ENCODE assay signal across 14 cellular contexts in the genomic region with DNA sequence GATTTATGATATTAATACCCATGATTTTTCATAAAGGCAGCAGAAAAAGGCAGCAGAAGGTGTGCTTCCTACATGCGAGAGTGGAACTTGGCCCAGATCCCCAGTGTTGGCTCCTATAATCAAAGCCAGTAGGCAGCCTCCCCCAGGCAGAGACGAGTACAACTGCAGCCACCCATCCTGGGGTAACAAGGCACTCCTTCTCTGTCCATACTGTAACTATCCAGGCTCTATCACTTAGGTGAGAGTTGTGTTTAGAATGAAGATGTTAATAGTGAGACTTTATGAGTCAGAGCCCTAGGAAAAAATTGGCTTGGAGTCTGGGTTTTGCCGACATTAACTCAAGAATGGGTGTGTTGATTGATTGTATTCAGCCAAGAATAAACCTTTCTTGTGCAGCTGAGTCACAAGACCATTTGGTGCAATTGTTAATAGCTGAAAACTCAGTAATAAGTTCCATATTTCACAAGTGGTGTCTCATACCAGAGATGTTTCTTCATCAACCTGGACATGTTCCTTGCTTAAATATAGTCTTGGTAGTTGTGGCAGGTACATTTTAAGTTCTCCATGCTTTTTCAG.
A peak's percentile ranks its signal among the peaks of the same experiment; 100 is the strongest.
DNase-seq lines count a peak whose midpoint lies in the region; ATAC-seq and TF ChIP-seq lines count a peak whose summit lies in the region.
"Had no signal": no experiment of that assay in that cellular context is flagged by ENCODE, and none has a peak within 500 bp of the region (broad histone marks: within the 10 kb centered on the region; RNA-seq: fewer than 3 reads in every experiment).

No MANE protein-coding gene starts in this region.

- intact Hi-C loops in esophagus muscularis mucosa (cut with DNase I) (no loop called here), right cardiac atrium (cut with DNase I) (no loop called here), colonic mucosa (cut with DNase I) (no loop called here)

- H3K27ac ChIP-seq in esophagus muscularis mucosa (replicated peaks in 1 of 4), result peak overlapping the region; percentile 39 to 64 (median 52)
- H3K27ac ChIP-seq in right cardiac atrium (ENCODE audit: low read length), result no peak overlapping the region
- no peak overlapping the region for H3K27ac ChIP-seq in colonic mucosa
- H3K27ac ChIP-seq: lower lobe of right lung, neural progenitor cell, SK-N-MC had no signal

- no peak for TF ChIP-seq CTCF in esophagus muscularis mucosa (IDR thresholded peaks at IDR 0.05)
- no peak for TF ChIP-seq CTCF in colonic mucosa (IDR thresholded peaks at IDR 0.05)

- H3K4me1 ChIP-seq in esophagus muscularis mucosa (peaks cover 0 to 20% (median 15%) of the 10 kb centered on the region in 4 donors), right cardiac atrium (ENCODE audit: control insufficient read depth, insufficient read depth, low read length) (peaks cover 2% of the 10 kb centered on the region), colonic mucosa (no peaks in the 10 kb centered on the region)
- H3K4me1 ChIP-seq: lower lobe of right lung, neural progenitor cell had no signal

- H3K27me3 ChIP-seq in esophagus muscularis mucosa (no peaks in the 10 kb centered on the region), right cardiac atrium (ENCODE audit: control insufficient read depth, insufficient read depth) (no peaks in the 10 kb centered on the region), colonic mucosa (no peaks in the 10 kb centered on the region)
- H3K27me3 ChIP-seq: neural progenitor cell had no signal

- no peak for TF ChIP-seq EP300 in esophagus muscularis mucosa (IDR thresholded peaks at IDR 0.05)

- WGBS in esophagus muscularis mucosa, result 28% methylated on average over 3 of the region's 3 CpGs
- 55% methylated on average over 3 of the region's 3 CpGs for WGBS in right cardiac atrium

- H3K4me3 ChIP-seq in esophagus muscularis mucosa (no peak overlapping the region), right cardiac atrium (ENCODE audit: low read length) (no peak overlapping the region), colonic mucosa (no peak overlapping the region)
- H3K4me3 ChIP-seq: lower lobe of right lung, neural progenitor cell, SK-N-MC had no signal

- ATAC-seq in HG02571 (IDR thresholded peaks at IDR 0.05; ENCODE audit: unreplicated experiment) (no peak), right cardiac atrium (no peak)
- ATAC-seq: lower lobe of right lung had no signal

- DNase-seq in ELR (ENCODE audit: low read depth) (peak; percentile 58), NCI-H460 (ENCODE audit: extremely low read depth, low read depth) (peak; percentile 89), esophagus muscularis mucosa (ENCODE audit: extremely low spot score) (no peak), renal cortical epithelial cell (ENCODE audit: low read depth) (peak; percentile 79), right cardiac atrium (no peak), colonic mucosa (no peak), NCI-H2107 treated with DMSO at 0.1 percent for 48 hours (lab: John Stamatoyannopoulos, UW; ENCODE audit: unreplicated experiment) (no peak)
- DNase-seq: activated B cell treated with CpG ODN at 0.5 μM for 24 hours, hippocampal formation, lower lobe of right lung, NCI-H2081 treated with DMSO at 0.1 percent for 48 hours had no signal

- no peak for TF ChIP-seq POLR2A in esophagus muscularis mucosa (IDR thresholded peaks at IDR 0.05; ENCODE audit: low read depth)

- H3K9ac ChIP-seq in colonic mucosa (ENCODE audit: low read depth in 2 of 2, low read length in 2 of 2), result no peak overlapping the region
- H3K9ac ChIP-seq: neural progenitor cell had no signal

- H3K36me3 ChIP-seq in esophagus muscularis mucosa (no peaks in the 10 kb centered on the region), colonic mucosa (no peaks in the 10 kb centered on the region)
- H3K36me3 ChIP-seq: lower lobe of right lung, neural progenitor cell had no signal

- H3K9me3 ChIP-seq in esophagus muscularis mucosa (no peaks in the 10 kb centered on the region), right cardiac atrium (ENCODE audit: control insufficient read depth, low read length) (no peaks in the 10 kb centered on the region), colonic mucosa (no peaks in the 10 kb centered on the region)
- H3K9me3 ChIP-seq: lower lobe of right lung had no signal

Comparison
In these comparisons a context has a peak if more than half of its experiments do, and no peak if none do; other contexts are left out.
1. DNase-seq: peak in ELR (single experiment), NCI-H460 (single experiment) and renal cortical epithelial cell (single experiment); none in esophagus muscularis mucosa (single experiment), right cardiac atrium (0 of 3), colonic mucosa (single experiment) and NCI-H2107 treated with DMSO at 0.1 percent for 48 hours (single experiment).
2. H3K27ac ChIP-seq: peak in esophagus muscularis mucosa (4 of 4); none in right cardiac atrium (single experiment) and colonic mucosa (single experiment).